ENCODE assay signal across 1 cellular context in genomic region chr18:71294201-71294600, GRCh38.
DNase-seq lines count a peak whose midpoint lies in the region; ATAC-seq, FAIRE-seq and TF ChIP-seq lines count a peak whose summit lies in the region.
"Not testable (repeated sequence)": the region's sequence is repeated elsewhere in the genome, so short reads cannot be mapped to it uniquely, and the experiment has no call there.

No MANE protein-coding gene starts in this region.

- not testable (repeated sequence) for FAIRE-seq in HepG2 (lab: Jason Lieb, UNC)

- H3K27ac ChIP-seq in HepG2 (ENCODE audit: extremely low read length, insufficient read depth, low read length), result not testable (repeated sequence)

- BruUV-seq in HepG2 (replicated peaks; lab: Mats Ljungman, UMichigan), result not testable (repeated sequence)

- H3K9ac ChIP-seq in HepG2 (ENCODE audit: insufficient read depth, low read depth, low read length), result not testable (repeated sequence)

- in situ Hi-C loops in HepG2 (cut with HindIII; ENCODE audit: extremely low pct_ligation_motif_present, low pct_unique_long_range_greater_than_20kb), result not testable (repeated sequence)

- H3K27me3 ChIP-seq in HepG2 (ENCODE audit: control insufficient read depth in 1 of 2, insufficient read depth in 2 of 2, low read length in 2 of 2), result not testable (repeated sequence)

- not testable (repeated sequence) for H3K4me1 ChIP-seq in HepG2 (ENCODE audit: insufficient read depth, low read length)

- POLR2A ChIA-PET in HepG2 (lab: Yijun Ruan, JAX), result not testable (repeated sequence)

- H3K79me2 ChIP-seq in HepG2 (ENCODE audit: insufficient read depth, low read length), result not testable (repeated sequence)

- ATAC-seq in HepG2, result not testable (repeated sequence)

- intact Hi-C loops in HepG2 (cut with micrococcal nuclease; ENCODE audit: unreplicated experiment), result not testable (repeated sequence)

- not testable (repeated sequence) for DNase-seq in HepG2 (ENCODE audit: low spot score)

- TF ChIP-seq RAD21 in HepG2 (CRISPR knock-in tag; IDR thresholded peaks at IDR 0.05), result not testable (repeated sequence)

- not testable (repeated sequence) for H3K4me2 ChIP-seq in HepG2 (ENCODE audit: low read depth, low read length)

- H3K4me3 ChIP-seq in HepG2 (replicated peaks in 1 of 3; ENCODE audit: insufficient read depth in 1 of 3, low read depth in 2 of 3, low read length in 3 of 3), result not testable (repeated sequence)

- H2AFZ ChIP-seq in HepG2 (ENCODE audit: low read length), result not testable (repeated sequence)

- not testable (repeated sequence) for H4K20me1 ChIP-seq in HepG2 (ENCODE audit: insufficient read depth, low read length)

- not testable (repeated sequence) for TF ChIP-seq EP300 in HepG2 (IDR thresholded peaks at IDR 0.05; ENCODE audit: low read depth in 2 of 2, low read length in 2 of 2); HepG2 (CRISPR knock-in tag; IDR thresholded peaks at IDR 0.05; ENCODE audit: borderline replicate concordance)

- not testable (repeated sequence) for TF ChIP-seq CTCF in HepG2 (CRISPR knock-in tag; IDR thresholded peaks at IDR 0.05)

- CTCF ChIA-PET in HepG2 (lab: Yijun Ruan, JAX; ENCODE audit: low intra/inter-chr PET ratio, low total read pairs), result not testable (repeated sequence)

- not testable (repeated sequence) for TF ChIP-seq POLR2A in HepG2 (IDR thresholded peaks at IDR 0.05; ENCODE audit: insufficient read depth in 1 of 2, low read depth in 2 of 2, low read length in 2 of 2)

- not testable (repeated sequence) for H3K36me3 ChIP-seq in HepG2 (replicated peaks in 1 of 2; ENCODE audit: control insufficient read depth in 1 of 2, insufficient read depth in 2 of 2, low read length in 2 of 2)

- 4% methylated on average over 3 of the region's 3 CpGs for WGBS in HepG2 (ENCODE audit: low lambda C conversion rate)

- H3K9me3 ChIP-seq in HepG2 (ENCODE audit: low read length), result not testable (repeated sequence)

TF ChIP-seq in HepG2, 621 proteins besides CTCF, POLR2A, EP300 and RAD21:
- TF ChIP-seq MNT (IDR thresholded peaks at IDR 0.05), result peak; percentile 92
